Comparison of ENCODE assay signal across 15 cellular contexts in genomic region chr11:608751-609354, GRCh38. TPM values are rescaled to one million over a fixed set of nuclear protein-coding genes. Genes with fewer than 3 reads are reported as not detected.
"Had no signal": no experiment of that assay in that cellular context is flagged by ENCODE, and none has a peak within 500 bp of the region (broad histone marks: within the 10 kb centered on the region; RNA-seq: fewer than 3 reads in every experiment).

No MANE protein-coding gene starts in this region.

- ATAC-seq: activated CD8-positive, alpha-beta T cell treated with anti-CD3 and anti-CD28 coated beads, Interleukin-2, amount 10 ng/mL, durations not matched to agents 7 days and 5 days; activated naive CD4-positive, alpha-beta T cell treated with anti-CD3 and anti-CD28 coated beads, Interleukin-2, amount 50 U/mL, for 72 hours; left lung; pancreas had no signal

- H3K9me3 ChIP-seq: esophagus squamous epithelium, left lung, pancreas, stomach, vagina had no signal

- H3K4me3 ChIP-seq: esophagus squamous epithelium, left lung, pancreas, stomach, vagina had no signal

- H3K27me3 ChIP-seq: esophagus squamous epithelium, left lung, pancreas, stomach, vagina had no signal

- DNase-seq: activated CD4-positive, alpha-beta T cell treated with anti-CD3 and anti-CD28 coated beads for 1 hour; activated CD8-positive, alpha-beta T cell treated with anti-CD3 and anti-CD28 coated beads, Interleukin-2, amount 10 ng/mL, durations not matched to agents 7 days and 5 days; amniotic stem cell; esophagus squamous epithelium; foreskin fibroblast; glutamatergic neuron; mesendoderm; stomach; SW 1271; T1000 had no signal

- H3K4me1 ChIP-seq: pancreas had no signal

- H3K27ac ChIP-seq: esophagus squamous epithelium, left lung, pancreas, stomach, vagina had no signal

RNA-seq across cellular contexts. Expression of gene CDHR5, which starts 15.9 kb away (rescaled TPM):
- total RNA-seq: activated CD8-positive, alpha-beta T cell treated with anti-CD3 and anti-CD28 coated beads, Interleukin-2, amount 10 ng/mL, durations not matched to agents 7 days and 5 days; activated naive CD4-positive, alpha-beta T cell treated with anti-CD3 and anti-CD28 coated beads, Interleukin-2, amount 50 U/mL, for 72 hours; esophagus squamous epithelium; left lung; vagina had no signal
- polyA plus RNA-seq: neural cell had no signal

RNA-seq across cellular contexts. Expression of gene SCT, which starts 18.1 kb away (rescaled TPM):
- total RNA-seq: activated CD8-positive, alpha-beta T cell treated with anti-CD3 and anti-CD28 coated beads, Interleukin-2, amount 10 ng/mL, durations not matched to agents 7 days and 5 days; activated naive CD4-positive, alpha-beta T cell treated with anti-CD3 and anti-CD28 coated beads, Interleukin-2, amount 50 U/mL, for 72 hours; left lung; vagina had no signal
- polyA plus RNA-seq: neural cell, pancreas had no signal

RNA-seq across cellular contexts. Expression of gene DRD4, which starts 28.2 kb away (rescaled TPM):
- total RNA-seq: stomach had no signal
- polyA plus RNA-seq: neural cell had no signal
